In the genomic region with DNA sequence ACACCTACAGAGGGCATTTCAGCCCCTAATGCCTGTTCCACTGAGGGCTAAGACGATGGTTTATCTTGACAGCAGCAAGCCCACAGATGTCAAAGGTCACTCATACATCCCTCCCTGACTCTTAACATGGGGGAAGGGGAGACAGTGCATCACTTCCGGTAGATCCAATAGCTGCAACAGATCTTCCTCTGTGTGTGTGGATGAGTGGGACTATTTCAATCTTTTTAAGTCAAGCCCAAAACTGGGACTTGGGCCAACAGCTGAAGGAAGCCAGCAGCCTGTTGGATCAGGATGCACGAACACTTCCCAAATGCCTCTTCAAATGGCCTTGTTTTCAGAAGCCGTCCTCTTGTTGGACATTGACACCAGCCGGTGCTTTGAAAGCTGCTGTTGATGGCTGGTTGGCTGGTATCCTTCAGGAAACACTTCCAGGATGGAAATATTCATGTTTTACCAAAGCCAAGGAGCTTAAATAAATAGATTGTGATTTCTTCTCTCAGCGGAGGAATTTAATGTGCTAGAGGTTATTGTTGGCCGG, we compare ENCODE assay signal across 1 cellular context.
TF ChIP-seq lines count a peak whose summit lies in the region.

No MANE protein-coding gene starts in this region.

TF ChIP-seq in H1, 55 proteins besides CTCF, POLR2A, EP300 and RAD21 (continued from another document):
- TF ChIP-seq RXRA (IDR thresholded peaks at IDR 0.05; ENCODE audit: insufficient read depth, low read depth, low read length), result no peak
- TF ChIP-seq POU5F1 (IDR thresholded peaks at IDR 0.05; ENCODE audit: low read depth, low read length), result no peak
- TF ChIP-seq, protein P1, sequence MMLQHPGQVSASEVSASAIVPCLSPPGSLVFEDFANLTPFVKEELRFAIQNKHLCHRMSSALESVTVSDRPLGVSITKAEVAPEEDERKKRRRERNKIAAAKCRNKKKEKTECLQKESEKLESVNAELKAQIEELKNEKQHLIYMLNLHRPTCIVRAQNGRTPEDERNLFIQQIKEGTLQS (IDR thresholded peaks at IDR 0.05; ENCODE audit: insufficient read depth, low read depth, low read length), result no peak
- no peak for TF ChIP-seq TCF12 (IDR thresholded peaks at IDR 0.05; ENCODE audit: low read depth, low read length)
- no peak for TF ChIP-seq FOSL1 (IDR thresholded peaks at IDR 0.05; ENCODE audit: insufficient read depth, low read depth, low read length)
